In genomic region chr22:20205464-20205963, GRCh38 we compare ENCODE assay signal across 8 cellular contexts. TPM values are rescaled to one million over a fixed set of nuclear protein-coding genes. Genes with fewer than 3 reads are reported as not detected.
DNase-seq lines count a peak whose midpoint lies in the region; TF ChIP-seq lines count a peak whose summit lies in the region.

No MANE protein-coding gene starts in this region.

- TF ChIP-seq CTCF in PC-9 (conservative IDR thresholded peaks at IDR 0.05): no peak
- no peak for TF ChIP-seq CTCF in endodermal cell (conservative IDR thresholded peaks at IDR 0.05)

- no peaks in the 10 kb centered on the region for H3K36me3 ChIP-seq in PC-9 (ENCODE audit: low read depth)
- no peaks in the 10 kb centered on the region for H3K36me3 ChIP-seq in endodermal cell (ENCODE audit: control insufficient read depth, insufficient read depth, low read length)

- CTCF ChIA-PET in PC-9 (lab: Charles Lee): no interaction called here

- H3K9ac ChIP-seq in endodermal cell (ENCODE audit: extremely low read depth, low read length, poor library complexity, severe bottlenecking): no peak overlapping the region

- H2AFZ ChIP-seq in PC-9: peak overlapping the region; percentile 91

- peak overlapping the region; percentile 93 for H3K4me3 Mint-ChIP-seq in T-helper 1 cell treated with Interleukin-12 subunit alpha and Interleukin-12 subunit beta and Interleukin-4 antibody, amounts not matched to agents 30 μg/mL and 1 μg/mL, for 36 hours
- H3K4me3 Mint-ChIP-seq in endodermal cell: peak overlapping the region; percentile 40

- peaks cover 15% of the 10 kb centered on the region for H3K4me1 Mint-ChIP-seq in T-helper 1 cell treated with Interleukin-12 subunit alpha and Interleukin-12 subunit beta and Interleukin-4 antibody, amounts not matched to agents 30 μg/mL and 1 μg/mL, for 36 hours (ENCODE audit: low read depth)
- peaks cover 54% of the 10 kb centered on the region for H3K4me1 Mint-ChIP-seq in endodermal cell

- H3K4me1 ChIP-seq in PC-9 (replicated peaks; ENCODE audit: insufficient read depth): peaks cover 20% of the 10 kb centered on the region
- H3K4me1 ChIP-seq in endodermal cell (ENCODE audit: control insufficient read depth, insufficient read depth, low read length): peaks cover 55% of the 10 kb centered on the region

- no peak for DNase-seq in T-helper 1 cell
- DNase-seq in PC-9: no peak
- no peak for DNase-seq in endodermal cell
- no peak for DNase-seq in NCI-H226
- no peak for DNase-seq in globus pallidus (ENCODE audit: low spot score)
- DNase-seq in NCI-H1417 treated with DMSO at 0.1 percent for 48 hours (lab: John Stamatoyannopoulos, UW): no peak

- peak overlapping the region; percentile 93 for H3K27ac Mint-ChIP-seq in T-helper 1 cell treated with Interleukin-12 subunit alpha and Interleukin-12 subunit beta and Interleukin-4 antibody, amounts not matched to agents 30 μg/mL and 1 μg/mL, for 36 hours
- H3K27ac Mint-ChIP-seq in endodermal cell: peak overlapping the region; percentile 68

- H3K27ac ChIP-seq in PC-9 (no peak overlapping the region), endodermal cell (ENCODE audit: low read depth, low read length) (no peak overlapping the region), skin epidermis (peak overlapping the region in 14 of 21 experiments; percentile 73 to 92 (median 84))

- peak overlapping the region; percentile 90 for H3K4me2 ChIP-seq in PC-9

- H3K9me3 Mint-ChIP-seq in T-helper 1 cell treated with Interleukin-12 subunit alpha and Interleukin-12 subunit beta and Interleukin-4 antibody, amounts not matched to agents 30 μg/mL and 1 μg/mL, for 36 hours: no peaks in the 10 kb centered on the region
- no peaks in the 10 kb centered on the region for H3K9me3 Mint-ChIP-seq in endodermal cell

- POLR2A ChIA-PET in PC-9 (lab: Charles Lee; ENCODE audit: unreplicated experiment): no interaction called here

- no peaks in the 10 kb centered on the region for H3K9me3 ChIP-seq in PC-9 (ENCODE audit: insufficient read depth, low read depth)
- H3K9me3 ChIP-seq in endodermal cell (ENCODE audit: control insufficient read depth, low read length): no peaks in the 10 kb centered on the region

- intact Hi-C loops in PC-9 (cut with micrococcal nuclease; ENCODE audit: unreplicated experiment): loop anchor here (5.0 kb wide), 1 partner anchor 347 kb away; no protein-coding TSS in a partner anchor

- no peaks in the 10 kb centered on the region for H4K20me1 ChIP-seq in PC-9 (ENCODE audit: insufficient read depth)

- BruUV-seq in PC-9 (replicated peaks; lab: Mats Ljungman, UMichigan): TSS peak; percentile 93

- 91 to 100% methylated on average over 5 to 15 of the region's 15 CpGs for WGBS in endodermal cell (ENCODE audit: insufficient coverage in 1 of 2, insufficient read length in 1 of 2), 2 experiments

- H3K27me3 Mint-ChIP-seq in T-helper 1 cell treated with Interleukin-12 subunit alpha and Interleukin-12 subunit beta and Interleukin-4 antibody, amounts not matched to agents 30 μg/mL and 1 μg/mL, for 36 hours (ENCODE audit: low read depth): no peaks in the 10 kb centered on the region
- no peaks in the 10 kb centered on the region for H3K27me3 Mint-ChIP-seq in endodermal cell (ENCODE audit: insufficient read depth)

- H3K36me3 Mint-ChIP-seq in T-helper 1 cell treated with Interleukin-12 subunit alpha and Interleukin-12 subunit beta and Interleukin-4 antibody, amounts not matched to agents 30 μg/mL and 1 μg/mL, for 36 hours (ENCODE audit: low read depth): no peaks in the 10 kb centered on the region
- no peaks in the 10 kb centered on the region for H3K36me3 Mint-ChIP-seq in endodermal cell (ENCODE audit: low read depth)

- H3K9me2 ChIP-seq in PC-9 (ENCODE audit: insufficient read depth): no peaks in the 10 kb centered on the region

- H3K79me2 ChIP-seq in PC-9 (ENCODE audit: low read depth): 0 out of 2 replicates have a peak, but pooled peaks cover 6% of the 10 kb centered on the region

- H3K27me3 ChIP-seq in PC-9 (ENCODE audit: insufficient read depth, low read depth): no peaks in the 10 kb centered on the region
- no peaks in the 10 kb centered on the region for H3K27me3 ChIP-seq in endodermal cell (ENCODE audit: control insufficient read depth, insufficient read depth, low read length, poor library complexity, severe bottlenecking)

- 0 out of 2 replicates have a peak, but pooled peaks cover 2% of the 10 kb centered on the region for H3F3A ChIP-seq in PC-9 (ENCODE audit: insufficient read depth, low read depth)

- no peak overlapping the region for H3K4me3 ChIP-seq in PC-9
- H3K4me3 ChIP-seq in endodermal cell (ENCODE audit: low read length): no peak overlapping the region
- peak overlapping the region in 1 of 7 experiments; percentile 60 for H3K4me3 ChIP-seq in skin epidermis

RNA-seq across cellular contexts. Expression of gene CCDC188, which starts 54.7 kb away (rescaled TPM):
- total RNA-seq in PC-9 (2021): not detected in 2 replicates
- not detected for total RNA-seq in endodermal cell
- 2.2 TPM for polyA plus RNA-seq in endodermal cell (2013, experiment 1 of 2)
- polyA plus RNA-seq in endodermal cell (2013, experiment 2 of 2): 0.87 TPM

Comparison
In these comparisons a context has a peak if more than half of its experiments do, and no peak if none do; other contexts are left out.
1. H3K27ac ChIP-seq: peak in skin epidermis (14 of 21); none in PC-9 (single experiment) and endodermal cell (single experiment).